8 cellular contexts compared by ENCODE assay signal in the genomic region with DNA sequence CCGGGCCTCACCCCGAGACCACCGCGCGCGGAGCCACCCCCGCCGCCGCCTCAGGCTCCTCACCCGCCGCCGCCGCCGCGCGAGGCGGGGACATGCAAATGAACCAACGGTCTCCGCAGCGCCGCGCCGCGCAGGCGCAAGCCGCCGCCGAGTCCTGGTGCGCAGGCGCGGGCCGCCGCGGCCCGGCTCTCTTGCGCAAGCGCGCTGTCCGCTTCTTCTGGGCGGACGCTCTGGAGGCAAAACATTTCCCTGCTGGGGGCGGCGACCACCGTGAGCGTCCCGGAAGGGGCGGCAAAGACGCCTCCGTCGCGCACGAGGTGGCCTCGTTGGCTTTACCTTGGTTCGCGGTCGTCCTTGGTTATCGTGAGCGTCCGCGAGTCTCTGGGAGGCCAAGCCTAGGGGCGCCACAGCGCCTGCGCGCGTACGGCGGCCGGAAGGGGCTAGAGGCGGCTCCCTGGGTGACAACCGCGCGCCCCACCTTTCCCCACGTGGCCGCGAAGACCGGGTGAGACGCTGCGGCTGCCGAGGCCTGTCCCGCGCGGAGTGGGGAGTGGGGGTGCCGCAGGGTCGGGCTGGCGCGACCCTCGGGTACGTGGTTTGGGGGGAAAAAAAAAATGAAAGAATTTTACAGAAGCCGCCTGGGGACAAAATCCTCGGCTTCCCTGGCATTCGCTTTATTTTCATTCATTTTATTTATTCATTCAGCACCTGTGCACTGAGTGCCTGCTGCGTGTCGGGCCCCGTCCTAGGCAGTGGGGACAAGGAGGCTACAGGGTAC. TPM values are rescaled to one million over a fixed set of nuclear protein-coding genes. Genes with fewer than 3 reads are reported as not detected.
DNase-seq lines count a peak whose midpoint lies in the region; ATAC-seq lines count a peak whose summit lies in the region.

A gene (plus strand): TSS at position 178 of the 778 bp plus-strand sequence. CDS start 607 bp downstream, outside the sequence.
A gene (minus strand): TSS at position 92 of the 778 bp plus-strand sequence. CDS start 2,446 bp downstream, outside the sequence.

- no peaks in the 10 kb centered on the region for H3K27me3 ChIP-seq in mononuclear cell (ENCODE audit: insufficient read depth, low read length)

- H3K9me3 ChIP-seq in mononuclear cell (ENCODE audit: low read depth, low read length), result no peaks in the 10 kb centered on the region

- DNase-seq in D341Med (ENCODE audit: low spot score) (peak; percentile 99), HuH-7 (ENCODE audit: low spot score) (peak; percentile 99), OCI-M1 (lab: John Stamatoyannopoulos, UW) (peak; percentile 93), activated T-cell treated with anti-CD3 and anti-CD28 coated beads for 1 hour (ENCODE audit: low read depth) (peak; percentile 83), epidermal melanocyte (ENCODE audit: insufficient read length, low spot score) (peak; percentile 93)
- DNase-seq in stimulated activated CD8-positive, alpha-beta memory T cell treated with anti-CD3 and anti-CD28 coated beads, Interleukin-2, amount 100 ng/mL, for 1 hour (ENCODE audit: low read depth in 2 of 2), result peak; percentile 79 to 81

- peak; percentile 69 for ATAC-seq in GM21515 (IDR thresholded peaks at IDR 0.05; ENCODE audit: unreplicated experiment)

- peaks cover 32% of the 10 kb centered on the region for H3K4me1 ChIP-seq in mononuclear cell (ENCODE audit: insufficient read depth, low read length)

- peak within 1 kb of the TSS; percentile 81 for H3K4me3 ChIP-seq in mononuclear cell (ENCODE audit: low read length)

RNA-seq across cellular contexts. Expression of the first gene that starts in this region (rescaled TPM):
- total RNA-seq in mononuclear cell, result 5.9 TPM

RNA-seq across cellular contexts. Expression of the second gene that starts in this region (rescaled TPM):
- 41.5 TPM for total RNA-seq in mononuclear cell

Comparison
In these comparisons a context has a peak if more than half of its experiments do, and no peak if none do; other contexts are left out.
1. Peak in every context shown above with its lines: DNase-seq, ATAC-seq and H3K4me3 ChIP-seq.